In the genomic region with DNA sequence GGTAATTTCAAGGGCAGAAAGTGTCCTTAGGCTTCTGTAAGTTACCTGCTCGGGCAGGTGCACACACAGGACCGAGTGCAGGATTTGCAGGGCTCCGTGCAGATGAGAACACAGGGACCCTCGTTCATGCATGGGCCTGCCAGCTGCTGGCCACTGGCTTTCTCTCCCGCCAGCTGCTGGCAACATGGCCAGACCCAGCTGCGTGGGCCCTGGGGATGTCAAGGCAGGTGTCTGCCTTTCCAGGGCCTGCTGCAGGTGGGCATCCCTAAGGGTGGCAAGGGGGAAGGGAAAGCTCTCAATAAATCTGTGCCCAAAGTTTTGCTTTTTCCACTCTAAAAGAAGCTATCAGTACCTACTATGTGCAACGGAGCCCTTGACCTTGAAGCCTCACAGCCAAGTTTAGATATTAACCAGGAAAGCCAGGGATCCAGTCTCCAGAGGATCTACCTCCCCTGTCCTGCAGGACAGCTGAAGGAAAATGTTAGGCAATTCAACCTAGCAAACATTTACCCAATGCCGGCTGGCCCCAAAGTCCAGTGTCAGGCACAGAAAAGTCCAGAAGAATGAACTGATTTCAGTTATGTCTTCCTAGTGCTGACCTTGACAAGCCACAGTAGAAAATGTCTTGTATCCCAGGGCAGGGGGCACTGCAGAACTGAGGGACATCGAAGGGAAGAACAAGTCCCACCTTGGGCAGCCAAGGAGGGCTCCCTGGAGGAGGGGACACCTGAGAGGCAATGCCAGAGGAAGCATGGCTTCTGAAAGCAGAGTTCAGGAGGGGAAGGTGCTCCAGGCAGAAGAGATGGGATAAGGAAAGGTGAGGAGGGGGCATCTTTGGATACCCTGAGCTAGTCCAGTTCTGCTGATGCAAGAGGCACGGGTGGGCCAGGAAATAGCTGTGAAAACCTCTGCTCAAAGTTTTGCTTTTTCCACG, we compare ENCODE assay signal across 21 cellular contexts. TPM values are rescaled to one million over a fixed set of nuclear protein-coding genes. Genes with fewer than 3 reads are reported as not detected.
DNase-seq lines count a peak whose midpoint lies in the region; ATAC-seq, FAIRE-seq and TF ChIP-seq lines count a peak whose summit lies in the region.
"Had no signal": no experiment of that assay in that cellular context is flagged by ENCODE, and none has a peak within 500 bp of the region (broad histone marks: within the 10 kb centered on the region; RNA-seq: fewer than 3 reads in every experiment).

No MANE protein-coding gene starts in this region.

- BruUV-seq in K562 (replicated peaks; lab: Mats Ljungman, UMichigan): no TSS peak
- no TSS peak for BruUV-seq in HepG2 (replicated peaks; lab: Mats Ljungman, UMichigan)

- H3K27ac ChIP-seq in left ventricle myocardium inferior (replicated peaks) (no peak overlapping the region), K562 (ENCODE audit: extremely low read depth, low read depth, low read length) (no peak overlapping the region), HepG2 (ENCODE audit: extremely low read length, insufficient read depth, low read length) (peak overlapping the region; percentile 64)
- H3K27ac ChIP-seq: SJSA1 had no signal

- FAIRE-seq in K562 (lab: Jason Lieb, UNC) (no peak), HepG2 (lab: Jason Lieb, UNC) (peak; percentile 98)
- FAIRE-seq: GM12891, HTR-8/SVneo, RCC 7860 had no signal

- H3K4me1 ChIP-seq in left ventricle myocardium inferior: no peaks in the 10 kb centered on the region
- H3K4me1 ChIP-seq in K562 (replicated peaks in 1 of 2; ENCODE audit: control insufficient read depth in 2 of 2, insufficient read depth in 2 of 2, low read length in 2 of 2): peaks cover 0 to 3% of the 10 kb centered on the region in 2 experiments; a peak in 1 of 5 replicates
- H3K4me1 ChIP-seq in HepG2 (ENCODE audit: insufficient read depth, low read length): peaks cover 44% of the 10 kb centered on the region
- H3K4me1 ChIP-seq: BE2C, SJSA1 had no signal

- POLR2A ChIA-PET in K562 (lab: Yijun Ruan, JAX): interaction anchor here (0.6 to 2.8 kb wide), 6 partner anchors 11 to 401 kb away, joined by 3 to 13 read pairs (median 4); no protein-coding TSS in a partner anchor
- POLR2A ChIA-PET in HepG2 (lab: Yijun Ruan, JAX): interaction anchor here (1.0 to 1.8 kb wide), 5 partner anchors 8 to 86 kb away, joined by 3 to 7 read pairs (median 3); a partner anchor contains a TSS

- TF ChIP-seq CTCF in left ventricle myocardium inferior (IDR thresholded peaks at IDR 0.05; ENCODE audit: borderline replicate concordance) (no peak), K562 (IDR thresholded peaks at IDR 0.05 in 2 of 3, conservative IDR thresholded peaks at IDR 0.05 in 1 of 3; ENCODE audit: insufficient read depth in 2 of 3, low read depth in 1 of 3, low read length in 3 of 3) (no peak), HepG2 (CRISPR knock-in tag; IDR thresholded peaks at IDR 0.05) (peak; percentile 50)

- H3K27me3 Mint-ChIP-seq in activated naive CD8-positive, alpha-beta T cell treated with anti-CD3 and anti-CD28 coated beads, Interleukin-2, amount 50 U/mL, for 24 hours: no peaks in the 10 kb centered on the region
- no peaks in the 10 kb centered on the region for H3K27me3 Mint-ChIP-seq in activated T-helper 2 cell treated with anti-CD3 and anti-CD28 coated beads, Interferon-gamma antibody, Interleukin-2, Interleukin-4, amounts not matched to agents 10 μg/mL and 5 μg/mL and 100 μg/mL, durations not matched to agents 14 hours and 24 hours and 36 hours (ENCODE audit: low read depth)
- H3K27me3 Mint-ChIP-seq: CD4-positive, alpha-beta T cell had no signal

- WGBS in K562 (ENCODE audit: insufficient coverage, low coverage, missing lambda C conversion rate): 69% methylated on average over 10 of the region's 11 CpGs
- WGBS in HepG2 (ENCODE audit: low lambda C conversion rate): 38% methylated on average over 7 of the region's 11 CpGs

- ATAC-seq in Right ventricle myocardium inferior: no peak
- no peak for ATAC-seq in K562
- ATAC-seq in HepG2: peak; percentile 91
- ATAC-seq in activated naive CD8-positive, alpha-beta T cell treated with anti-CD3 and anti-CD28 coated beads, Interleukin-2, amount 50 U/mL, for 24 hours: no peak

- H3K9me3 ChIP-seq in left ventricle myocardium inferior (replicated peaks): no peaks in the 10 kb centered on the region
- H3K9me3 ChIP-seq in K562 (replicated peaks; ENCODE audit: control insufficient read depth, insufficient read depth, low read depth, low read length): no peaks in the 10 kb centered on the region
- no peaks in the 10 kb centered on the region for H3K9me3 ChIP-seq in HepG2 (ENCODE audit: low read length)
- H3K9me3 ChIP-seq: BE2C, SJSA1 had no signal

- H3K36me3 ChIP-seq in left ventricle myocardium inferior (no peaks in the 10 kb centered on the region), K562 (ENCODE audit: control insufficient read depth, insufficient read depth, low read length) (peaks cover 97% of the 10 kb centered on the region), HepG2 (replicated peaks in 1 of 2; ENCODE audit: control insufficient read depth in 1 of 2, insufficient read depth in 2 of 2, low read length in 2 of 2) (peaks cover 40 to 83% of the 10 kb centered on the region in 2 experiments)
- H3K36me3 ChIP-seq: BE2C, SJSA1 had no signal

- CTCF ChIA-PET in K562 (lab: Yijun Ruan, JAX; ENCODE audit: low intra/inter-chr PET ratio) (no interaction called here), HepG2 (lab: Yijun Ruan, JAX; ENCODE audit: low intra/inter-chr PET ratio, low total read pairs) (no interaction called here)

- H3K27ac Mint-ChIP-seq in activated naive CD8-positive, alpha-beta T cell treated with anti-CD3 and anti-CD28 coated beads, Interleukin-2, amount 50 U/mL, for 24 hours: no peak overlapping the region
- H3K27ac Mint-ChIP-seq in activated T-helper 2 cell treated with anti-CD3 and anti-CD28 coated beads, Interferon-gamma antibody, Interleukin-2, Interleukin-4, amounts not matched to agents 10 μg/mL and 5 μg/mL and 100 μg/mL, durations not matched to agents 14 hours and 24 hours and 36 hours: no peak overlapping the region
- H3K27ac Mint-ChIP-seq: CD4-positive, alpha-beta T cell had no signal

- H2AFZ ChIP-seq in K562 (ENCODE audit: low read depth, low read length) (no peak overlapping the region), HepG2 (ENCODE audit: low read length) (no peak overlapping the region)

- no peaks in the 10 kb centered on the region for H3K9me1 ChIP-seq in K562 (ENCODE audit: control insufficient read depth, insufficient read depth, low read length)

- H3K4me1 Mint-ChIP-seq in activated naive CD8-positive, alpha-beta T cell treated with anti-CD3 and anti-CD28 coated beads, Interleukin-2, amount 50 U/mL, for 24 hours: no peaks in the 10 kb centered on the region
- no peaks in the 10 kb centered on the region for H3K4me1 Mint-ChIP-seq in activated T-helper 2 cell treated with anti-CD3 and anti-CD28 coated beads, Interferon-gamma antibody, Interleukin-2, Interleukin-4, amounts not matched to agents 10 μg/mL and 5 μg/mL and 100 μg/mL, durations not matched to agents 14 hours and 24 hours and 36 hours (ENCODE audit: low read depth)

- peaks cover 55% of the 10 kb centered on the region for H3K36me3 Mint-ChIP-seq in activated naive CD8-positive, alpha-beta T cell treated with anti-CD3 and anti-CD28 coated beads, Interleukin-2, amount 50 U/mL, for 24 hours (ENCODE audit: low read depth)
- peaks cover 75% of the 10 kb centered on the region for H3K36me3 Mint-ChIP-seq in activated T-helper 2 cell treated with anti-CD3 and anti-CD28 coated beads, Interferon-gamma antibody, Interleukin-2, Interleukin-4, amounts not matched to agents 10 μg/mL and 5 μg/mL and 100 μg/mL, durations not matched to agents 14 hours and 24 hours and 36 hours (ENCODE audit: low read depth)

- H3K4me2 ChIP-seq in K562 (ENCODE audit: insufficient read depth, low read length) (no peak overlapping the region), HepG2 (ENCODE audit: low read depth, low read length) (peak overlapping the region; percentile 41)

- no peak overlapping the region for H3K4me3 ChIP-seq in left ventricle myocardium inferior
- no peak overlapping the region for H3K4me3 ChIP-seq in K562
- H3K4me3 ChIP-seq in HepG2 (replicated peaks in 1 of 3; ENCODE audit: insufficient read depth in 1 of 3, low read depth in 2 of 3, low read length in 3 of 3): no peak overlapping the region; a peak in 1 of 6 replicates
- H3K4me3 ChIP-seq: SJSA1 had no signal

- H3K79me2 ChIP-seq in K562 (ENCODE audit: control insufficient read depth, insufficient read depth, low read length): 0 out of 3 replicates have a peak, but pooled peaks cover 8% of the 10 kb centered on the region
- H3K79me2 ChIP-seq in HepG2 (ENCODE audit: insufficient read depth, low read length): no peaks in the 10 kb centered on the region

- in situ Hi-C loops in K562 (cut with MboI): no loop called here
- in situ Hi-C loops in HepG2 (cut with HindIII; ENCODE audit: extremely low pct_ligation_motif_present, low pct_unique_long_range_greater_than_20kb): loop anchor here (5.0 kb wide), 1 partner anchor 1491 kb away; no protein-coding TSS in a partner anchor

- no peaks in the 10 kb centered on the region for H3K27me3 ChIP-seq in left ventricle myocardium inferior (ENCODE audit: low read depth)
- H3K27me3 ChIP-seq in K562 (ENCODE audit: control insufficient read depth in 2 of 2, insufficient read depth in 2 of 2, low read length in 2 of 2): no peaks in the 10 kb centered on the region
- no peaks in the 10 kb centered on the region for H3K27me3 ChIP-seq in HepG2 (ENCODE audit: control insufficient read depth in 1 of 2, insufficient read depth in 2 of 2, low read length in 2 of 2)
- H3K27me3 ChIP-seq: BE2C, SJSA1 had no signal

- no peaks in the 10 kb centered on the region for H3K9me3 Mint-ChIP-seq in activated naive CD8-positive, alpha-beta T cell treated with anti-CD3 and anti-CD28 coated beads, Interleukin-2, amount 50 U/mL, for 24 hours
- no peaks in the 10 kb centered on the region for H3K9me3 Mint-ChIP-seq in activated T-helper 2 cell treated with anti-CD3 and anti-CD28 coated beads, Interferon-gamma antibody, Interleukin-2, Interleukin-4, amounts not matched to agents 10 μg/mL and 5 μg/mL and 100 μg/mL, durations not matched to agents 14 hours and 24 hours and 36 hours
- H3K9me3 Mint-ChIP-seq: CD4-positive, alpha-beta T cell had no signal

- no peak for TF ChIP-seq POLR2A in K562 (conservative IDR thresholded peaks at IDR 0.05)
- TF ChIP-seq POLR2A in HepG2 (IDR thresholded peaks at IDR 0.05; ENCODE audit: insufficient read depth in 1 of 2, low read depth in 2 of 2, low read length in 2 of 2): no peak

- DNase-seq in Right ventricle myocardium inferior (ENCODE audit: missing footprints) (peak; percentile 20), left ventricle myocardium inferior (no peak), K562 (ENCODE audit: extremely low read depth in 1 of 4, low spot score in 3 of 4) (no peak), HepG2 (ENCODE audit: low spot score) (peak; percentile 86), COLO668 (lab: John Stamatoyannopoulos, UW; ENCODE audit: unreplicated experiment) (no peak)
- DNase-seq in activated naive CD8-positive, alpha-beta T cell treated with anti-CD3 and anti-CD28 coated beads, Interleukin-2, amount 50 U/mL, for 24 hours: no peak
- DNase-seq in activated T-helper 2 cell treated with anti-CD3 and anti-CD28 coated beads, Interferon-gamma antibody, Interleukin-2, Interleukin-4, amounts not matched to agents 10 μg/mL and 5 μg/mL and 100 μg/mL, durations not matched to agents 14 hours and 24 hours and 36 hours (ENCODE audit: low spot score): no peak
- DNase-seq: BE2C; Calu3; CD4-positive, alpha-beta T cell; DMS153; Kasumi-1; NCI-H1417; NCI-H1694 treated with DMSO at 0.1 percent for 48 hours; NCI-H446 treated with DMSO at 0.1 percent for 48 hours; NCI-H526 treated with DMSO at 0.1 percent for 48 hours; OCI-M1 had no signal

- TF ChIP-seq RAD21 in K562 (CRISPR knock-in tag; conservative IDR thresholded peaks at IDR 0.05 in 1 of 2, IDR thresholded peaks at IDR 0.05 in 1 of 2) (no peak), HepG2 (CRISPR knock-in tag; IDR thresholded peaks at IDR 0.05) (no peak)

- TF ChIP-seq EP300 in K562 (IDR thresholded peaks at IDR 0.05; ENCODE audit: low read length) (no peak), HepG2 (IDR thresholded peaks at IDR 0.05; ENCODE audit: low read depth in 2 of 2, low read length in 2 of 2) (peak in 1 of 2 experiments; percentile 87; a peak in 2 of 4 replicates), HepG2 (CRISPR knock-in tag; IDR thresholded peaks at IDR 0.05; ENCODE audit: borderline replicate concordance) (no peak; the same call in none of the 2 replicates)

- H3K4me3 Mint-ChIP-seq in activated naive CD8-positive, alpha-beta T cell treated with anti-CD3 and anti-CD28 coated beads, Interleukin-2, amount 50 U/mL, for 24 hours: no peak overlapping the region
- no peak overlapping the region for H3K4me3 Mint-ChIP-seq in activated T-helper 2 cell treated with anti-CD3 and anti-CD28 coated beads, Interferon-gamma antibody, Interleukin-2, Interleukin-4, amounts not matched to agents 10 μg/mL and 5 μg/mL and 100 μg/mL, durations not matched to agents 14 hours and 24 hours and 36 hours (ENCODE audit: low read depth)
- H3K4me3 Mint-ChIP-seq: CD4-positive, alpha-beta T cell had no signal

- H3K9ac ChIP-seq in K562 (ENCODE audit: insufficient read depth in 1 of 2, low read depth in 2 of 2, low read length in 2 of 2) (no peak overlapping the region), HepG2 (ENCODE audit: insufficient read depth, low read depth, low read length) (no peak overlapping the region)

- intact Hi-C loops in Right ventricle myocardium inferior (cut with DNase I) (no loop called here), left ventricle myocardium inferior (cut with micrococcal nuclease) (no loop called here), K562 (cut with micrococcal nuclease) (no loop called here), HepG2 (cut with micrococcal nuclease; ENCODE audit: unreplicated experiment) (loop anchor here (5.0 kb wide), 1 partner anchor 59 kb away; no protein-coding TSS in a partner anchor)
- intact Hi-C loops in activated T-helper 2 cell treated with anti-CD3 and anti-CD28 coated beads, Interferon-gamma antibody, Interleukin-2, Interleukin-4, amounts not matched to agents 10 μg/mL and 5 μg/mL and 100 μg/mL, durations not matched to agents 14 hours and 24 hours and 36 hours (cut with micrococcal nuclease): no loop called here

- H4K20me1 ChIP-seq in K562 (replicated peaks; ENCODE audit: control insufficient read depth, insufficient read depth, low read length) (0 out of 2 replicates have a peak, but pooled peaks cover 10% of the 10 kb centered on the region), HepG2 (ENCODE audit: insufficient read depth, low read length) (no peaks in the 10 kb centered on the region)

RNA-seq across cellular contexts. Expression of a gene that starts 26.4 kb away (rescaled TPM):
- total RNA-seq in Right ventricle myocardium inferior (3.5 TPM), left ventricle myocardium inferior (2.8 TPM), K562 (2014; rRNA removed) (60.7 and 76.5 TPM in 2 replicates), K562 (2014; rRNA removed; fragmentation: Illumina TruSeq; extraction: Trizol) (25.4 and 30.2 TPM in 2 replicates), K562 (2015; rRNA removed; fragmentation: Illumina TruSeq; extraction: Trizol) (36.0 and 39.9 TPM in 2 replicates), K562 (2021) (128 and 138 TPM in 2 replicates), HepG2 (2016; rRNA removed; fragmentation: Illumina TruSeq; extraction: Trizol) (18.2 and 35.2 TPM in 2 replicates)
- 213 and 603 TPM in 2 replicates for total RNA-seq in K562 (2011; cell fraction: chromatin; rRNA removed; ENCODE audit: low replicate concordance)
- total RNA-seq in K562 (2011; cell fraction: nucleolus; rRNA removed): 374 and 409 TPM in 2 replicates
- 286 and 299 TPM in 2 replicates for total RNA-seq in K562 (2011; cell fraction: nucleoplasm; rRNA removed)
- polyA plus RNA-seq in K562 (2011; rRNA removed) (44.0 and 93.3 TPM in 2 replicates), K562 (2014; fragmentation: Illumina TruSeq; extraction: Trizol) (90.7 and 111 TPM in 2 replicates), K562 (2014; fragmentation: Nextera tagmentation; extraction: Ambion mirVana) (1 to 10 TPM; 1.2 to 1.4 TPM), K562 (2014; rRNA removed) (54.3 and 61.0 TPM in 2 replicates), HepG2 (2011; rRNA removed) (31.6 and 44.3 TPM in 2 replicates)
- 51.4 and 78.4 TPM in 2 replicates for polyA plus RNA-seq in K562 (2011; cell fraction: cytosol; rRNA removed)
- polyA plus RNA-seq in K562 (2011; cell fraction: nucleus; rRNA removed): 125 and 255 TPM in 2 replicates
- 95.0 and 139 TPM in 2 replicates for polyA plus RNA-seq in K562 (2012)
- 82.2 and 99.7 TPM in 2 replicates for polyA minus RNA-seq in K562 (2011; rRNA and poly(A)+ RNA removed)
- polyA minus RNA-seq in K562 (2011; cell fraction: cytosol; rRNA and poly(A)+ RNA removed): 114 and 152 TPM in 2 replicates
- 137 and 138 TPM in 2 replicates for polyA minus RNA-seq in K562 (2011; cell fraction: nucleus; rRNA and poly(A)+ RNA removed)
- 2.4 and 3.0 TPM in 2 replicates for total RNA-seq in HepG2 (2016; cell fraction: cytosol; rRNA removed; fragmentation: Illumina TruSeq; extraction: Trizol; ENCODE audit: low read depth)
- 13.5 and 35.7 TPM in 2 replicates for total RNA-seq in HepG2 (2016; cell fraction: insoluble cytoplasmic fraction; rRNA removed; fragmentation: Illumina TruSeq; extraction: Trizol)
- total RNA-seq in HepG2 (2016; cell fraction: membrane; rRNA removed; fragmentation: Illumina TruSeq; extraction: Trizol): 7.5 TPM in 2 replicates
- total RNA-seq in HepG2 (2016; cell fraction: nucleus; rRNA removed; fragmentation: Illumina TruSeq; extraction: Trizol): 48.2 and 58.1 TPM in 2 replicates
- 17.7 and 20.2 TPM in 2 replicates for polyA plus RNA-seq in HepG2 (2011; cell fraction: cytosol; rRNA removed)
- polyA plus RNA-seq in HepG2 (2011; cell fraction: nucleus; rRNA removed): 105 and 126 TPM in 2 replicates
- polyA plus RNA-seq in HepG2 (2012): 34.3 and 44.8 TPM in 2 replicates
- polyA plus RNA-seq in HepG2 (2016; cell fraction: cytosol; fragmentation: Illumina TruSeq; extraction: Trizol; ENCODE audit: low read depth): 1.3 and 1.6 TPM in 2 replicates
- 10.1 and 14.0 TPM in 2 replicates for polyA plus RNA-seq in HepG2 (2016; cell fraction: insoluble cytoplasmic fraction; fragmentation: Illumina TruSeq; extraction: Trizol; ENCODE audit: low read depth)
- polyA plus RNA-seq in HepG2 (2016; cell fraction: membrane; fragmentation: Illumina TruSeq; extraction: Trizol; ENCODE audit: low read depth): 2.8 and 3.5 TPM in 2 replicates
- polyA plus RNA-seq in HepG2 (2016; cell fraction: nucleus; fragmentation: Illumina TruSeq; extraction: Trizol; ENCODE audit: insufficient read depth, low read depth): 83.4 and 84.9 TPM in 2 replicates
- polyA minus RNA-seq in HepG2 (2011; rRNA and poly(A)+ RNA removed; ENCODE audit: low replicate concordance): 104 and 110 TPM in 2 replicates
- 31.9 and 35.7 TPM in 2 replicates for polyA minus RNA-seq in HepG2 (2011; cell fraction: cytosol; rRNA and poly(A)+ RNA removed)
- 50.5 and 60.3 TPM in 2 replicates for polyA minus RNA-seq in HepG2 (2011; cell fraction: nucleus; rRNA and poly(A)+ RNA removed)
- 143 and 148 TPM in 2 replicates for total RNA-seq in activated T-helper 2 cell treated with anti-CD3 and anti-CD28 coated beads, Interferon-gamma antibody, Interleukin-2, Interleukin-4, amounts not matched to agents 10 μg/mL and 5 μg/mL and 100 μg/mL, durations not matched to agents 14 hours and 24 hours and 36 hours

Comparison
In these comparisons a context has a peak if more than half of its experiments do, and no peak if none do; other contexts are left out.
1. DNase-seq: peak in Right ventricle myocardium inferior (single experiment) and HepG2 (single experiment); none in left ventricle myocardium inferior (single experiment), K562 (0 of 4), activated naive CD8-positive, alpha-beta T cell treated with anti-CD3 and anti-CD28 coated beads, Interleukin-2, amount 50 U/mL, for 24 hours (single experiment), COLO668 (single experiment) and activated T-helper 2 cell treated with anti-CD3 and anti-CD28 coated beads, Interferon-gamma antibody, Interleukin-2, Interleukin-4, amounts not matched to agents 10 μg/mL and 5 μg/mL and 100 μg/mL, durations not matched to agents 14 hours and 24 hours and 36 hours (single experiment).